ENCODE assay signal across 10 cellular contexts in the genomic region with DNA sequence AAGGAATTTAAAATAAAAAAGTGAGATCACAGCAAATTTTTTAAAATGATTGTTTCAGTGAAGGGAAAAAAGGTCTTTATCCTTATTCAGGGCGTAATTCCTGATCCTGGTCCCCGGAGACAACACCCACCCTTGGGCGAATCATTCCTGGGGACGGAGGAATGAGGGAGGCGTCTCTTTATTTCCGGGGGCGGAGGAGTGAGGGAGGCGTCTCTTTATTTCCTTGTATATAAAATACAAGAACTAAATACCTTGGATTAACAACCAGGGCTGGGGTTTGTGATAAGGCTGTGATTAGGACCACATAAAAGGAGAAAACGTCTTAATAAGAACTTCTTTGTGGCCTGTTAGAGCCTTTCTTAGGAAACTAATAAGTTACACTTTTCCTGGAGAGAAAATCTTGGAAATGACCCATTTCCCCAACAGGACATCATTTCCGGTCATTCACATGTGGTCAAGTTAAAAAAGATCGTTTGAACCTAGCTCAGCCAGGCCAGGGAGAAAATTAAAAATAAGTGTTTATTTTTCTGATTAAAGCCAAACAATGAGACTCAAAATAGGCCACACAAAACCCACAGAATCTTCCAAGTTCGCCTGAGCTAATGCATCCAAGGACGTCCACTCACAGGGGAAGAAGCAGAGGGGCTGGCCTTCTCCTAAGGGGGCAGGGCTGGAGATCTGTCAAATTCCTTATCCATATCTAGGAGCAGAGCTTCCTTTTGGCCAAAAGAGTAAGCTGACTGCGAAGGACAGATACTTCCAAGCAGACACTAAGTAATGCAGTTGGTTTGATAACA.
DNase-seq lines count a peak whose midpoint lies in the region; ATAC-seq, FAIRE-seq and TF ChIP-seq lines count a peak whose summit lies in the region.
"Had no signal": no experiment of that assay in that cellular context is flagged by ENCODE, and none has a peak within 500 bp of the region (broad histone marks: within the 10 kb centered on the region; RNA-seq: fewer than 3 reads in every experiment).

No MANE protein-coding gene starts in this region.

- H3K36me3 Mint-ChIP-seq in astrocyte (ENCODE audit: low read depth, unreplicated experiment), result peaks cover 23% of the 10 kb centered on the region
- H3K36me3 Mint-ChIP-seq: CD8-positive, alpha-beta T cell had no signal

- intact Hi-C loops in Right ventricle myocardium superior (cut with DNase I), result no loop called here

- H3K27ac ChIP-seq in astrocyte (ENCODE audit: low read depth, low read length), result peak overlapping the region; percentile 70

- no peak overlapping the region for H2AFZ ChIP-seq in astrocyte (ENCODE audit: low read depth, low read length)

- no peak overlapping the region for H3K4me3 Mint-ChIP-seq in astrocyte (ENCODE audit: unreplicated experiment)
- H3K4me3 Mint-ChIP-seq: CD8-positive, alpha-beta T cell had no signal

- no peaks in the 10 kb centered on the region for H3K27me3 ChIP-seq in astrocyte (ENCODE audit: insufficient read depth, low read length)

- H3K9ac ChIP-seq in astrocyte (ENCODE audit: low read length), result peak overlapping the region; percentile 37

- peak overlapping the region; percentile 72 for H3K4me2 ChIP-seq in astrocyte (ENCODE audit: low read length)

- peaks cover 47% of the 10 kb centered on the region for H4K20me1 ChIP-seq in astrocyte (ENCODE audit: insufficient read depth, low read length)

- peak; percentile 19 for ATAC-seq in Right ventricle myocardium superior (ENCODE audit: poor library complexity)
- no peak for ATAC-seq in GM18873 (IDR thresholded peaks at IDR 0.05; ENCODE audit: low FRiP score, unreplicated experiment)

- H3K27me3 Mint-ChIP-seq in astrocyte (ENCODE audit: low read depth, unreplicated experiment), result no peaks in the 10 kb centered on the region

- DNase-seq in EL, result peak; percentile 66
- DNase-seq in astrocyte (ENCODE audit: low read depth), result peak; percentile 37
- no peak for DNase-seq in Right ventricle myocardium superior
- DNase-seq in pulmonary artery endothelial cell (ENCODE audit: low read depth, low spot score), result peak; percentile 68
- DNase-seq in NCI-H2107 (lab: John Stamatoyannopoulos, UW), result no peak
- DNase-seq in activated naive CD4-positive, alpha-beta T cell (lab: John Stamatoyannopoulos, UW), result no peak
- no peak for DNase-seq in GF-D8 (lab: John Stamatoyannopoulos, UW)
- DNase-seq: NCI-H510A had no signal

- H3K4me3 ChIP-seq in astrocyte (ENCODE audit: insufficient read depth, low read depth, low read length), result no peak overlapping the region

- peak overlapping the region; percentile 96 for H3K27ac Mint-ChIP-seq in astrocyte (ENCODE audit: unreplicated experiment)
- H3K27ac Mint-ChIP-seq: CD8-positive, alpha-beta T cell had no signal

- H3K4me1 Mint-ChIP-seq in astrocyte (ENCODE audit: low read depth, unreplicated experiment), result peaks cover 44% of the 10 kb centered on the region

- peaks cover 24% of the 10 kb centered on the region for H3K4me1 ChIP-seq in astrocyte (ENCODE audit: insufficient read depth, low read length)

- no peak for TF ChIP-seq CTCF in astrocyte (IDR thresholded peaks at IDR 0.05; ENCODE audit: insufficient read depth, low read depth, low read length)

- H3K9me3 Mint-ChIP-seq in astrocyte (ENCODE audit: unreplicated experiment), result no peaks in the 10 kb centered on the region
- H3K9me3 Mint-ChIP-seq: CD8-positive, alpha-beta T cell had no signal

- no peaks in the 10 kb centered on the region for H3K36me3 ChIP-seq in astrocyte (ENCODE audit: insufficient read depth, low read length)

- no peak for FAIRE-seq in astrocyte (lab: Jason Lieb, UNC)

- no peaks in the 10 kb centered on the region for H3K9me3 ChIP-seq in astrocyte (ENCODE audit: insufficient read depth, low read depth, low read length)

- peaks cover 60% of the 10 kb centered on the region for H3K79me2 ChIP-seq in astrocyte (ENCODE audit: insufficient read depth, low read length)

Comparison
In these comparisons a context has a peak if more than half of its experiments do, and no peak if none do; other contexts are left out.
1. DNase-seq: peak in EL (single experiment), astrocyte (single experiment) and pulmonary artery endothelial cell (single experiment); none in Right ventricle myocardium superior (single experiment), NCI-H2107 (single experiment), activated naive CD4-positive, alpha-beta T cell (0 of 4) and GF-D8 (single experiment).